1 cellular context compared by ENCODE assay signal in genomic region chr19:1410789-1411188, GRCh38.
TF ChIP-seq lines count a peak whose summit lies in the region.

No MANE protein-coding gene starts in this region.

TF ChIP-seq in HEK293, 187 proteins besides CTCF, POLR2A, EP300 and RAD21 (continued from another document):
- no peak for TF ChIP-seq ZFP41 (tag by site-specific recombination; IDR thresholded peaks at IDR 0.05; ENCODE audit: borderline replicate concordance)
- no peak for TF ChIP-seq GLIS2 (tag by site-specific recombination; IDR thresholded peaks at IDR 0.05)
- TF ChIP-seq ZNF510 (tag by site-specific recombination; IDR thresholded peaks at IDR 0.05; ENCODE audit: insufficient replicate concordance), result no peak
- TF ChIP-seq, protein P1, sequence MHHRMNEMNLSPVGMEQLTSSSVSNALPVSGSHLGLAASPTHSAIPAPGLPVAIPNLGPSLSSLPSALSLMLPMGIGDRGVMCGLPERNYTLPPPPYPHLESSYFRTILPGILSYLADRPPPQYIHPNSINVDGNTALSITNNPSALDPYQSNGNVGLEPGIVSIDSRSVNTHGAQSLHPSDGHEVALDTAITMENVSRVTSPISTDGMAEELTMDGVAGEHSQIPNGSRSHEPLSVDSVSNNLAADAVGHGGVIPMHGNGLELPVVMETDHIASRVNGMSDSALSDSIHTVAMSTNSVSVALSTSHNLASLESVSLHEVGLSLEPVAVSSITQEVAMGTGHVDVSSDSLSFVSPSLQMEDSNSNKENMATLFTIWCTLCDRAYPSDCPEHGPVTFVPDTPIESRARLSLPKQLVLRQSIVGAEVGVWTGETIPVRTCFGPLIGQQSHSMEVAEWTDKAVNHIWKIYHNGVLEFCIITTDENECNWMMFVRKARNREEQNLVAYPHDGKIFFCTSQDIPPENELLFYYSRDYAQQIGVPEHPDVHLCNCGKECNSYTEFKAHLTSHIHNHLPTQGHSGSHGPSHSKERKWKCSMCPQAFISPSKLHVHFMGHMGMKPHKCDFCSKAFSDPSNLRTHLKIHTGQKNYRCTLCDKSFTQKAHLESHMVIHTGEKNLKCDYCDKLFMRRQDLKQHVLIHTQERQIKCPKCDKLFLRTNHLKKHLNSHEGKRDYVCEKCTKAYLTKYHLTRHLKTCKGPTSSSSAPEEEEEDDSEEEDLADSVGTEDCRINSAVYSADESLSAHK (tag by site-specific recombination; IDR thresholded peaks at IDR 0.05), result peak; percentile 48; the same call in 1 of the 2 replicates
